8 cellular contexts compared by ENCODE assay signal in genomic region chr14:22653012-22653621, GRCh38. TPM values are rescaled to one million over a fixed set of nuclear protein-coding genes. Genes with fewer than 3 reads are reported as not detected.
A peak's percentile ranks its signal among the peaks of the same experiment; 100 is the strongest.
DNase-seq lines count a peak whose midpoint lies in the region; ATAC-seq, FAIRE-seq and TF ChIP-seq lines count a peak whose summit lies in the region.

No MANE protein-coding gene starts in this region.

- peak; percentile 77 for TF ChIP-seq CTCF in KMS-11 (conservative IDR thresholded peaks at IDR 0.05; ENCODE audit: low read depth, low read length)

- peak overlapping the region; percentile 72; the same call in 1 of the 2 replicates for H3K4me2 ChIP-seq in KMS-11

- DNase-seq in SHP77 (lab: John Stamatoyannopoulos, UW) (peak; percentile 45 to 62), SHP77 treated with DMSO at 0.1 percent for 48 hours (lab: John Stamatoyannopoulos, UW) (no peak), RCC 7860 (ENCODE audit: low spot score) (peak; percentile 46), glomerular visceral epithelial cell (ENCODE audit: extremely low spot score) (peak; percentile 78), renal cortical epithelial cell (ENCODE audit: low read depth) (peak; percentile 71)
- DNase-seq in activated effector memory CD4-positive, alpha-beta T cell treated with Interleukin-2 at 50 U/mL for 16 hours: peak; percentile 15

- H3K4me3 ChIP-seq in KMS-11 (IDR thresholded peaks at IDR 0.05; ENCODE audit: insufficient read depth, low read depth, low read length): no peak overlapping the region

- H4K20me1 ChIP-seq in KMS-11 (ENCODE audit: insufficient read depth): no peaks in the 10 kb centered on the region

- no peak overlapping the region for H3K9ac ChIP-seq in KMS-11

- no peaks in the 10 kb centered on the region for H3K36me3 ChIP-seq in KMS-11 (ENCODE audit: insufficient read depth)

- H3K4me1 ChIP-seq in KMS-11 (ENCODE audit: low read depth, poor library complexity, severe bottlenecking): peaks cover 75% of the 10 kb centered on the region

- ATAC-seq in HG02884 (IDR thresholded peaks at IDR 0.05; ENCODE audit: unreplicated experiment): no peak

- no peak overlapping the region for H3K27ac ChIP-seq in KMS-11

- FAIRE-seq in RCC 7860 (lab: Jason Lieb, UNC): no peak

- H2AFZ ChIP-seq in KMS-11 (ENCODE audit: low read depth): no peak overlapping the region; the same call in 1 of the 2 replicates

- no peaks in the 10 kb centered on the region for H3K79me2 ChIP-seq in KMS-11 (ENCODE audit: insufficient read depth, low read depth)

- no peaks in the 10 kb centered on the region for H3K27me3 ChIP-seq in KMS-11 (ENCODE audit: insufficient read depth, low read depth)

RNA-seq across cellular contexts. Expression of gene OR6J1, which starts 9.0 kb away (rescaled TPM):
- total RNA-seq in renal cortical epithelial cell: 0.05 TPM in 1 of 2 replicates, not detected in the other

RNA-seq across cellular contexts. Expression of gene ABHD4, which starts 55.0 kb away (rescaled TPM):
- 5.9 and 30.3 TPM in 2 replicates for total RNA-seq in renal cortical epithelial cell
